ENCODE assay signal across 1 cellular context in genomic region chr15:40108855-40109735, GRCh38.
TF ChIP-seq lines count a peak whose summit lies in the region.

A gene with protein sequence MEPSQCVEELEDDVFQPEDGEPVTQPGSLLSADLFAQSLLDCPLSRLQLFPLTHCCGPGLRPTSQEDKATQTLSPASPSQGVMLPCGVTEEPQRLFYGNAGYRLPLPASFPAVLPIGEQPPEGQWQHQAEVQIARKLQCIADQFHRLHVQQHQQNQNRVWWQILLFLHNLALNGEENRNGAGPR (minus strand): TSS chr15:40108879. CDS start chr15:40106086, 2,793 bp downstream.

TF ChIP-seq in HepG2, 621 proteins besides CTCF, POLR2A, EP300 and RAD21 (continued from another document and continues in another):
- peak; percentile 68 for TF ChIP-seq PRDM10 (CRISPR knock-in tag; IDR thresholded peaks at IDR 0.05; ENCODE audit: low read depth)
- 0 out of 2 replicates have a peak, but pooled peaks have one; percentile 59 for TF ChIP-seq HOXD1 (CRISPR knock-in tag; IDR thresholded peaks at IDR 0.05)
- peak; percentile 63; the same call in 1 of the 2 replicates for TF ChIP-seq ZSCAN9 (CRISPR knock-in tag; IDR thresholded peaks at IDR 0.05; ENCODE audit: borderline replicate concordance)
- TF ChIP-seq ZNF24 (IDR thresholded peaks at IDR 0.05) = no peak
- TF ChIP-seq ZFAT (CRISPR knock-in tag; conservative IDR thresholded peaks at IDR 0.05) = no peak
- no peak for TF ChIP-seq JDP2 (CRISPR knock-in tag; IDR thresholded peaks at IDR 0.05; ENCODE audit: borderline replicate concordance)
- peak; percentile 70; the same call in 1 of the 2 replicates for TF ChIP-seq ZNF772 (CRISPR knock-in tag; IDR thresholded peaks at IDR 0.05)
- TF ChIP-seq STAG1 (CRISPR knock-in tag; IDR thresholded peaks at IDR 0.05) = peak; percentile 52
- 0 out of 2 replicates have a peak, but pooled peaks have one; percentile 13 for TF ChIP-seq NFAT5 (CRISPR knock-in tag; IDR thresholded peaks at IDR 0.05)
- no peak for TF ChIP-seq ZNF562 (CRISPR knock-in tag; IDR thresholded peaks at IDR 0.05; ENCODE audit: borderline replicate concordance)
- TF ChIP-seq NBN (conservative IDR thresholded peaks at IDR 0.05) = no peak
- TF ChIP-seq KMT2B (CRISPR knock-in tag; IDR thresholded peaks at IDR 0.05) = peak; percentile 79
- 0 out of 2 replicates have a peak, but pooled peaks have one; percentile 47 for TF ChIP-seq ZNF264 (CRISPR knock-in tag; IDR thresholded peaks at IDR 0.05)
- TF ChIP-seq ZNF543 (CRISPR knock-in tag; IDR thresholded peaks at IDR 0.05) = peak; percentile 70; the same call in 1 of the 2 replicates
- TF ChIP-seq, protein P1, sequence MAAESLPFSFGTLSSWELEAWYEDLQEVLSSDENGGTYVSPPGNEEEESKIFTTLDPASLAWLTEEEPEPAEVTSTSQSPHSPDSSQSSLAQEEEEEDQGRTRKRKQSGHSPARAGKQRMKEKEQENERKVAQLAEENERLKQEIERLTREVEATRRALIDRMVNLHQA (CRISPR knock-in tag; IDR thresholded peaks at IDR 0.05) = no peak
- no peak for TF ChIP-seq REXO4 (CRISPR knock-in tag; IDR thresholded peaks at IDR 0.05; ENCODE audit: borderline replicate concordance)
- TF ChIP-seq MIER2 (CRISPR knock-in tag; IDR thresholded peaks at IDR 0.05) = peak; percentile 61; the same call in 1 of the 2 replicates
- peak; percentile 24; the same call in 1 of the 2 replicates for TF ChIP-seq SP5 (CRISPR knock-in tag; IDR thresholded peaks at IDR 0.05; ENCODE audit: borderline replicate concordance, low read depth)
- peak; percentile 78 for TF ChIP-seq ZNF687 (CRISPR knock-in tag; IDR thresholded peaks at IDR 0.05)
- TF ChIP-seq ZNF724P (CRISPR knock-in tag; IDR thresholded peaks at IDR 0.05; ENCODE audit: borderline replicate concordance) = no peak
- TF ChIP-seq, protein P2, sequence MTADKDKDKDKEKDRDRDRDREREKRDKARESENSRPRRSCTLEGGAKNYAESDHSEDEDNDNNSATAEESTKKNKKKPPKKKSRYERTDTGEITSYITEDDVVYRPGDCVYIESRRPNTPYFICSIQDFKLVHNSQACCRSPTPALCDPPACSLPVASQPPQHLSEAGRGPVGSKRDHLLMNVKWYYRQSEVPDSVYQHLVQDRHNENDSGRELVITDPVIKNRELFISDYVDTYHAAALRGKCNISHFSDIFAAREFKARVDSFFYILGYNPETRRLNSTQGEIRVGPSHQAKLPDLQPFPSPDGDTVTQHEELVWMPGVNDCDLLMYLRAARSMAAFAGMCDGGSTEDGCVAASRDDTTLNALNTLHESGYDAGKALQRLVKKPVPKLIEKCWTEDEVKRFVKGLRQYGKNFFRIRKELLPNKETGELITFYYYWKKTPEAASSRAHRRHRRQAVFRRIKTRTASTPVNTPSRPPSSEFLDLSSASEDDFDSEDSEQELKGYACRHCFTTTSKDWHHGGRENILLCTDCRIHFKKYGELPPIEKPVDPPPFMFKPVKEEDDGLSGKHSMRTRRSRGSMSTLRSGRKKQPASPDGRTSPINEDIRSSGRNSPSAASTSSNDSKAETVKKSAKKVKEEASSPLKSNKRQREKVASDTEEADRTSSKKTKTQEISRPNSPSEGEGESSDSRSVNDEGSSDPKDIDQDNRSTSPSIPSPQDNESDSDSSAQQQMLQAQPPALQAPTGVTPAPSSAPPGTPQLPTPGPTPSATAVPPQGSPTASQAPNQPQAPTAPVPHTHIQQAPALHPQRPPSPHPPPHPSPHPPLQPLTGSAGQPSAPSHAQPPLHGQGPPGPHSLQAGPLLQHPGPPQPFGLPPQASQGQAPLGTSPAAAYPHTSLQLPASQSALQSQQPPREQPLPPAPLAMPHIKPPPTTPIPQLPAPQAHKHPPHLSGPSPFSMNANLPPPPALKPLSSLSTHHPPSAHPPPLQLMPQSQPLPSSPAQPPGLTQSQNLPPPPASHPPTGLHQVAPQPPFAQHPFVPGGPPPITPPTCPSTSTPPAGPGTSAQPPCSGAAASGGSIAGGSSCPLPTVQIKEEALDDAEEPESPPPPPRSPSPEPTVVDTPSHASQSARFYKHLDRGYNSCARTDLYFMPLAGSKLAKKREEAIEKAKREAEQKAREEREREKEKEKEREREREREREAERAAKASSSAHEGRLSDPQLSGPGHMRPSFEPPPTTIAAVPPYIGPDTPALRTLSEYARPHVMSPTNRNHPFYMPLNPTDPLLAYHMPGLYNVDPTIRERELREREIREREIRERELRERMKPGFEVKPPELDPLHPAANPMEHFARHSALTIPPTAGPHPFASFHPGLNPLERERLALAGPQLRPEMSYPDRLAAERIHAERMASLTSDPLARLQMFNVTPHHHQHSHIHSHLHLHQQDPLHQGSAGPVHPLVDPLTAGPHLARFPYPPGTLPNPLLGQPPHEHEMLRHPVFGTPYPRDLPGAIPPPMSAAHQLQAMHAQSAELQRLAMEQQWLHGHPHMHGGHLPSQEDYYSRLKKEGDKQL (CRISPR knock-in tag; IDR thresholded peaks at IDR 0.05; ENCODE audit: low read depth) = peak; percentile 23; the same call in 1 of the 2 replicates
- TF ChIP-seq ZIK1 (CRISPR knock-in tag; IDR thresholded peaks at IDR 0.05; ENCODE audit: borderline replicate concordance, low read depth) = no peak
- TF ChIP-seq MYC (CRISPR knock-in tag; IDR thresholded peaks at IDR 0.05; ENCODE audit: borderline replicate concordance) = peak; percentile 48
- 0 out of 2 replicates have a peak, but pooled peaks have one; percentile 60 for TF ChIP-seq SNAPC5 (CRISPR knock-in tag; IDR thresholded peaks at IDR 0.05; ENCODE audit: borderline replicate concordance)
- peak; percentile 89 for TF ChIP-seq SALL1 (CRISPR knock-in tag; IDR thresholded peaks at IDR 0.05)
- peak; percentile 61; the same call in 1 of the 2 replicates for TF ChIP-seq MED13 (CRISPR knock-in tag; IDR thresholded peaks at IDR 0.05)
- TF ChIP-seq, protein P3, sequence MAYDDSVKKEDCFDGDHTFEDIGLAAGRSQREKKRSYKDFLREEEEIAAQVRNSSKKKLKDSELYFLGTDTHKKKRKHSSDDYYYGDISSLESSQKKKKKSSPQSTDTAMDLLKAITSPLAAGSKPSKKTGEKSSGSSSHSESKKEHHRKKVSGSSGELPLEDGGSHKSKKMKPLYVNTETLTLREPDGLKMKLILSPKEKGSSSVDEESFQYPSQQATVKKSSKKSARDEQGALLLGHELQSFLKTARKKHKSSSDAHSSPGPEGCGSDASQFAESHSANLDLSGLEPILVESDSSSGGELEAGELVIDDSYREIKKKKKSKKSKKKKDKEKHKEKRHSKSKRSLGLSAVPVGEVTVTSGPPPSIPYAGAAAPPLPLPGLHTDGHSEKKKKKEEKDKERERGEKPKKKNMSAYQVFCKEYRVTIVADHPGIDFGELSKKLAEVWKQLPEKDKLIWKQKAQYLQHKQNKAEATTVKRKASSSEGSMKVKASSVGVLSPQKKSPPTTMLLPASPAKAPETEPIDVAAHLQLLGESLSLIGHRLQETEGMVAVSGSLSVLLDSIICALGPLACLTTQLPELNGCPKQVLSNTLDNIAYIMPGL (CRISPR knock-in tag; IDR thresholded peaks at IDR 0.05; ENCODE audit: borderline replicate concordance in 1 of 2, low read depth in 1 of 2) = peak; percentile 73 to 87; a peak in 3 of 4 replicates
- TF ChIP-seq DNMT1 (CRISPR knock-in tag; IDR thresholded peaks at IDR 0.05) = no peak
- TF ChIP-seq ZNF234 (CRISPR knock-in tag; conservative IDR thresholded peaks at IDR 0.05) = no peak
- peak; percentile 75 for TF ChIP-seq HIVEP1 (CRISPR knock-in tag; IDR thresholded peaks at IDR 0.05)
- TF ChIP-seq CHCHD3 (CRISPR knock-in tag; IDR thresholded peaks at IDR 0.05) = no peak
- TF ChIP-seq, protein P4, sequence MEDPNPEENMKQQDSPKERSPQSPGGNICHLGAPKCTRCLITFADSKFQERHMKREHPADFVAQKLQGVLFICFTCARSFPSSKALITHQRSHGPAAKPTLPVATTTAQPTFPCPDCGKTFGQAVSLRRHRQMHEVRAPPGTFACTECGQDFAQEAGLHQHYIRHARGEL (CRISPR knock-in tag; IDR thresholded peaks at IDR 0.05) = no peak
- 0 out of 2 replicates have a peak, but pooled peaks have one; percentile 68 for TF ChIP-seq ZBTB43 (CRISPR knock-in tag; conservative IDR thresholded peaks at IDR 0.05)
